ENCODE assay signal across 19 cellular contexts in genomic region chrX:136059350-136059749, GRCh38.
"Had no signal": no experiment of that assay in that cellular context is flagged by ENCODE, and none has a peak within 500 bp of the region (broad histone marks: within the 10 kb centered on the region; RNA-seq: fewer than 3 reads in every experiment).

No MANE protein-coding gene starts in this region.

- H3K36me3 Mint-ChIP-seq: natural killer cell had no signal

- ATAC-seq: left ventricle myocardium superior; lower lobe of right lung; natural killer cell; pancreas; right lobe of liver; stimulated activated naive CD8-positive, alpha-beta T cell treated with anti-CD3 and anti-CD28 coated beads, Interleukin-15, amount 100 ng/mL, for 72 hours; upper lobe of right lung had no signal

- H3K4me3 Mint-ChIP-seq: natural killer cell; stimulated activated naive CD8-positive, alpha-beta T cell treated with anti-CD3 and anti-CD28 coated beads, Interleukin-15, amount 100 ng/mL, for 72 hours had no signal

- H3K27me3 Mint-ChIP-seq: stimulated activated naive CD8-positive, alpha-beta T cell treated with anti-CD3 and anti-CD28 coated beads, Interleukin-15, amount 100 ng/mL, for 72 hours had no signal

- H3K9me3 ChIP-seq: lower lobe of right lung, pancreas, right lobe of liver, tibial nerve, upper lobe of right lung, vagina had no signal

- H3K27me3 ChIP-seq: right lobe of liver, tibial nerve, upper lobe of right lung, vagina had no signal

- H3K4me3 ChIP-seq: coronary artery, lower lobe of right lung, pancreas, right lobe of liver, smooth muscle cell, tibial nerve, upper lobe of right lung, vagina had no signal

- H3K9me3 Mint-ChIP-seq: natural killer cell; stimulated activated naive CD8-positive, alpha-beta T cell treated with anti-CD3 and anti-CD28 coated beads, Interleukin-15, amount 100 ng/mL, for 72 hours had no signal

- H3K27ac Mint-ChIP-seq: natural killer cell; stimulated activated naive CD8-positive, alpha-beta T cell treated with anti-CD3 and anti-CD28 coated beads, Interleukin-15, amount 100 ng/mL, for 72 hours had no signal

- DNase-seq: dermis blood vessel endothelial cell; effector memory CD4-positive, alpha-beta T cell; head of caudate nucleus; left ventricle myocardium superior; lower lobe of right lung; natural killer cell; occipital lobe; pancreas; right lobe of liver; stimulated activated CD4-positive, alpha-beta T cell treated with anti-CD3 and anti-CD28 coated beads, Interleukin-12 subunit alpha, Interleukin-12 subunit beta, amount 100 ng/mL, for 4 hours; stimulated activated CD4-positive, alpha-beta T cell treated with anti-CD3 and anti-CD28 coated beads, Interleukin-1b, Interleukin-23, amount 100 ng/mL, for 48 hours; stimulated activated CD4-positive, alpha-beta T cell treated with anti-CD3 and anti-CD28 coated beads, Interleukin-4, amount 100 ng/mL, for 1 hour; stimulated activated CD8-positive, alpha-beta memory T cell treated with anti-CD3 and anti-CD28 coated beads, Interleukin-4, amount 100 ng/mL, for 48 hours; stimulated activated naive CD8-positive, alpha-beta T cell treated with anti-CD3 and anti-CD28 coated beads, Interleukin-15, amount 100 ng/mL, for 72 hours; upper lobe of right lung had no signal

- H3K36me3 ChIP-seq: lower lobe of right lung, pancreas, right lobe of liver, tibial nerve, upper lobe of right lung, vagina had no signal

- H3K27ac ChIP-seq: lower lobe of right lung, pancreas, right lobe of liver, tibial nerve, upper lobe of right lung, vagina had no signal

- H3K4me1 ChIP-seq: lower lobe of right lung, pancreas, right lobe of liver, tibial nerve, upper lobe of right lung had no signal
